11 cellular contexts compared by ENCODE assay signal in the genomic region with DNA sequence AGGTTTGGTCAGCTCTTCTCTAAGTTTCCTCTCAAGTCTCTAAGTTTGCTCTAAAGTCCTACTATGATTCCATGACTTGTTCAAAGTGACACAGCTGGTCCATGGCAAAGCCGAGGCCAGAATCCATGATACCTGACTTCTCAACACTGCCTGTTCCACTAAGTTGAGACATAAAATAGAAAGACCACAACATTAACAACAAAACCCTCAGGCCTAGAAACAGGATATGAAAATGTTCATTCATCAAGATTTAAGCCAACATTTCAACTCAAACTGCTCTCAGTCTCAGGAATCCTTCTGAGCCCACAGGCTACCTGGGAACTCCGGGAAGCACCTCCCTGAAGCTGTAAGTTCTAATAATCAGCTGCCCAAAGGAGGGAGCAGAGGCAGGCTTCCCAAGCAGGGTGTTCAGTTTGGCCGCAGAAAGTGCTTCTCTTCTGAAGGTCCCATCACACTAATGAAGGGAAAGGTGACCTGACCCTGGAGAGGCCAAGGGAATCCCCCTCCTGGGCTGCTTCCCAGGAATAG.
DNase-seq lines count a peak whose midpoint lies in the region; ATAC-seq, FAIRE-seq and TF ChIP-seq lines count a peak whose summit lies in the region.
"Had no signal": no experiment of that assay in that cellular context is flagged by ENCODE, and none has a peak within 500 bp of the region (broad histone marks: within the 10 kb centered on the region; RNA-seq: fewer than 3 reads in every experiment).

No MANE protein-coding gene starts in this region.

- ATAC-seq in Right ventricle myocardium superior (ENCODE audit: poor library complexity) (no peak), body of pancreas (no peak), aorta (ENCODE audit: low FRiP score) (no peak), HG02852 (IDR thresholded peaks at IDR 0.05; ENCODE audit: unreplicated experiment) (no peak)
- ATAC-seq in naive thymus-derived CD8-positive, alpha-beta T cell: no peak

- H3K27ac ChIP-seq in left ventricle myocardium inferior (replicated peaks) (peak overlapping the region; percentile 93), body of pancreas (peak overlapping the region in 3 of 4 donors; percentile 79 to 90 (median 84)), aorta (ENCODE audit: low read depth in 1 of 2, low read length in 2 of 2) (peak overlapping the region; percentile 99 to 100)

- H3K36me3 Mint-ChIP-seq in naive thymus-derived CD8-positive, alpha-beta T cell: peaks cover 8 to 44% (median 26%) of the 10 kb centered on the region in 3 donors

- H3K4me1 Mint-ChIP-seq in naive thymus-derived CD8-positive, alpha-beta T cell: peaks cover 40 to 98% (median 92%) of the 10 kb centered on the region in 4 donors

- H3K9me3 ChIP-seq in left ventricle myocardium inferior (replicated peaks): no peaks in the 10 kb centered on the region
- no peaks in the 10 kb centered on the region for H3K9me3 ChIP-seq in body of pancreas
- H3K9me3 ChIP-seq in aorta (ENCODE audit: control insufficient read depth, low read length): no peaks in the 10 kb centered on the region
- H3K9me3 ChIP-seq: HAP-1 had no signal

- 82 to 84% methylated on average over 3 of the region's 3 CpGs for WGBS in body of pancreas, 2 donors
- 86 to 90% methylated on average over 3 of the region's 3 CpGs for WGBS in aorta, 2 donors

- DNase-seq in left ventricle myocardium inferior (no peak), Right ventricle myocardium superior (no peak), body of pancreas (no peak), aorta (no peak), NCI-H1436 treated with DMSO at 0.1 percent for 48 hours (lab: John Stamatoyannopoulos, UW) (no peak), H54 (ENCODE audit: insufficient read length, low spot score) (no peak)
- DNase-seq in naive thymus-derived CD8-positive, alpha-beta T cell: no peak
- DNase-seq: NCI-H524; stimulated activated CD4-positive, alpha-beta T cell treated with anti-CD3 and anti-CD28 coated beads, Interleukin-4, amount 100 ng/mL, for 4 hours had no signal

- peak overlapping the region; percentile 77 to 91 (median 86) for H3K4me3 Mint-ChIP-seq in naive thymus-derived CD8-positive, alpha-beta T cell

- no peaks in the 10 kb centered on the region for H3K27me3 Mint-ChIP-seq in naive thymus-derived CD8-positive, alpha-beta T cell

- H3K27me3 ChIP-seq in left ventricle myocardium inferior (ENCODE audit: low read depth) (no peaks in the 10 kb centered on the region), body of pancreas (no peaks in the 10 kb centered on the region), aorta (ENCODE audit: control insufficient read depth in 1 of 2, insufficient read depth in 2 of 2, low read length in 1 of 2) (no peaks in the 10 kb centered on the region)

- TF ChIP-seq CTCF in left ventricle myocardium inferior (IDR thresholded peaks at IDR 0.05; ENCODE audit: borderline replicate concordance) (no peak), body of pancreas (IDR thresholded peaks at IDR 0.05) (no peak)

- intact Hi-C loops in left ventricle myocardium inferior (cut with micrococcal nuclease): no loop called here
- intact Hi-C loops in Right ventricle myocardium superior (cut with DNase I): loop anchor here (10.0 kb wide), 1 partner anchor 49 kb away; no protein-coding TSS in a partner anchor
- intact Hi-C loops in body of pancreas (cut with DNase I): no loop called here
- intact Hi-C loops in aorta (cut with DNase I): loop anchor here (2.0 to 5.0 kb wide), 2 partner anchors 61 to 63 kb away; partner anchors contain the start of gene STK17A (in 1 of the 2)

- H3K4me1 ChIP-seq in left ventricle myocardium inferior (peaks cover 69% of the 10 kb centered on the region), body of pancreas (peaks cover 56% of the 10 kb centered on the region), aorta (ENCODE audit: control insufficient read depth in 1 of 2, insufficient read depth in 2 of 2, low read length in 2 of 2) (peaks cover 10 to 12% of the 10 kb centered on the region in 2 donors)

- H3K36me3 ChIP-seq in left ventricle myocardium inferior (peaks cover 9% of the 10 kb centered on the region), body of pancreas (replicated peaks in 1 of 2; ENCODE audit: insufficient read depth in 1 of 2, low read depth in 2 of 2) (no peaks in the 10 kb centered on the region), aorta (ENCODE audit: control insufficient read depth in 1 of 2, insufficient read depth in 2 of 2, low read length in 1 of 2) (no peaks in the 10 kb centered on the region)

- TF ChIP-seq POLR2A in body of pancreas (IDR thresholded peaks at IDR 0.05) (no peak), H54 (IDR thresholded peaks at IDR 0.05; ENCODE audit: low read depth, low read length) (no peak)

- H3K4me3 ChIP-seq in left ventricle myocardium inferior (no peak overlapping the region), body of pancreas (no peak overlapping the region), aorta (ENCODE audit: low read length in 2 of 2) (no peak overlapping the region)
- H3K4me3 ChIP-seq: HAP-1 had no signal

- peak overlapping the region in 9 of 10 donors; percentile 93 to 100 (median 99) for H3K27ac Mint-ChIP-seq in naive thymus-derived CD8-positive, alpha-beta T cell

- peaks cover 0 to under 1% (median 0%) of the 10 kb centered on the region in 9 donors for H3K9me3 Mint-ChIP-seq in naive thymus-derived CD8-positive, alpha-beta T cell

- no peak for FAIRE-seq in H54 (lab: Jason Lieb, UNC)

- POLR2A ChIA-PET in naive thymus-derived CD8-positive, alpha-beta T cell (lab: Charles Lee): interaction anchor here (0.5 to 16.9 kb wide), 8 partner anchors 15 to 58 kb away, joined by 3 to 373 read pairs (median 6); partner anchors contain the start of gene STK17A

Comparison
In these comparisons a context has a peak if more than half of its experiments do, and no peak if none do; other contexts are left out.
1. intact Hi-C loops: an anchor here in Right ventricle myocardium superior (10.0 kb wide) and aorta (2.0 to 5.0 kb wide); none called in left ventricle myocardium inferior and body of pancreas.